In the genomic region with DNA sequence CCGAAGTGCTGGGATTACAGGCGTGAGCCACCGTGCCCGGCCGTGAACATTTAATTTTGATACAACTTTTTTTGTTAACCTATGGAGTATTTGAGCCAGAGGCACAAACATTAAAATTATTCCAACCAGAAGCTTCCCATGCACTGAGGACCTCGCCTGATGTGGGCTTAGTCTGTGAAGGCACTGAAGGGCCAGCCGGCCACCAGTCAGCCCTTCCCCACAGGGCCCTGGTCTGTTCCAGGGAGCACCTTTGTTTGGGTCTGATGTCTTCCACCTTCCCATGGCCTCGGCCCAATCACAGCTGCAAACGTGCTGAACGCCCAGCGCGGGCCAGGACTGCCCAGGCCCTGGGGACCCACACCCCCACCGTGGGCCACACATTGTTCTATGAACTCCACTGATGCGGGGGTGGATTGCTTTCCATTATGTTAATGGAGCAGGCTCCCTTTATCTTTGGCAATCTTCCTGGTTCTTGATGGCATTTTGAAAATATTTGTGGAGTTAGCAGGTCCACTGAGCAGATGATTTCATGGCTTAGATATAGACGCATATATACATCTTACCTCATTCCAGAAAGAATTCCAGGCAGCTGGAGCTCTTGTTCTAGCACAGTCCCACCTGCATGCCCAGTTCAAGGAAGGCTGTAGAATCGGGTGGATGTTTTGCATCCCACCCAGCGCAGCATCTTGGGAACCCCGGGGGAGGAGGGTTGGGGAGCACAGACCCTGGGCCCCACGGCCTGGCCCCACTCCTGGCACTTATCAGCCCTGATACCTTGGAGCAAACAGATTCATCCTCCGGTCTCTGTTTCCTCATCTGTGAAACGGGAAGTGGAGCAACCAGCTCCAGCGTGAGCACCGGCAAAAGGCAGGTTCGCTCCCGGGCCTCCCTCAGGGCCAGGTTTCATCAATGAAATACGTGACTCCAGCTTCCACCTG, we compare ENCODE assay signal across 1 cellular context.
TF ChIP-seq lines count a peak whose summit lies in the region.

No MANE protein-coding gene starts in this region.

TF ChIP-seq in IMR-90, 13 proteins besides CTCF, POLR2A, EP300 and RAD21:
- no peak for TF ChIP-seq CHD1 (IDR thresholded peaks at IDR 0.05; ENCODE audit: low read depth, low read length)
